In the genomic region with DNA sequence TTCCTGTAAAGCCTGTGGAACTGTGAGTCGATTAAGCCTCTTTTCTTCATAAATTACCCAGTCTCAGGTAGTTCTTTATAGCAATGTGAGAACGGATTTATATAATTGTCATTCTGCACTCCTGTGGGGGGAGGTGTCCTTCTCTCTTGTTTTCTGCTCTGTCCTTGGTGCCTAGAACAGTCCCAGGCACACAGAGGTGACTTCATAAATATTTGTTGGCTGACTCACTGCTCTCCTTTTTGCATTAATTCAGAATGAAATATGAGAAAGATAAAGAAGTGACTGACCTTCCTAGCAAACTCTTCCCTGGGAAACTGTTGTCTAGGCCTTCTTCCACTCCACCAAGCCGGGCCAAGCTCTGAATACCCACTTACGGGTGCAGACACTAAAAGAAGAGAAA, we compare ENCODE assay signal across 19 cellular contexts.
"Had no signal": no experiment of that assay in that cellular context is flagged by ENCODE, and none has a peak within 500 bp of the region (broad histone marks: within the 10 kb centered on the region; RNA-seq: fewer than 3 reads in every experiment).

No MANE protein-coding gene starts in this region.

- H2AFZ ChIP-seq: parathyroid adenoma had no signal

- H3K9me3 ChIP-seq: psoas muscle, right lobe of liver, tibial artery, vagina had no signal

- H3K4me3 Mint-ChIP-seq: naive thymus-derived CD4-positive, alpha-beta T cell; nephron progenitor cell; stimulated activated effector memory CD8-positive, alpha-beta T cell treated with anti-CD3 and anti-CD28 coated beads, Interleukin-12 subunit alpha, Interleukin-12 subunit beta, amount 100 ng/mL, for 72 hours; stimulated activated naive CD8-positive, alpha-beta T cell treated with anti-CD3 and anti-CD28 coated beads, Interleukin-15, Interleukin-2, amounts not matched to agents 100 ng/mL and 50 ng/mL, for 24 hours had no signal

- H3K4me3 ChIP-seq: psoas muscle, right lobe of liver, tibial artery, upper lobe of left lung, vagina had no signal

- H3K27me3 Mint-ChIP-seq: stimulated activated naive CD8-positive, alpha-beta T cell treated with anti-CD3 and anti-CD28 coated beads, Interleukin-15, Interleukin-2, amounts not matched to agents 100 ng/mL and 50 ng/mL, for 24 hours had no signal

- H3K4me1 ChIP-seq: parathyroid adenoma, psoas muscle, right lobe of liver, upper lobe of left lung had no signal

- H3K36me3 ChIP-seq: right lobe of liver, tibial artery, upper lobe of left lung, vagina had no signal

- H3K27me3 ChIP-seq: right lobe of liver, tibial artery, upper lobe of left lung, vagina had no signal

- DNase-seq: dermis blood vessel endothelial cell; foreskin melanocyte; head of caudate nucleus; hippocampal formation; kidney glomerular epithelial cell; mammary epithelial cell; naive thymus-derived CD4-positive, alpha-beta T cell; nephron progenitor cell; psoas muscle; right lobe of liver; stimulated activated CD4-positive, alpha-beta T cell treated with anti-CD3 and anti-CD28 coated beads, Interleukin-4, amount 100 ng/mL, for 1 hour; stimulated activated CD8-positive, alpha-beta memory T cell treated with anti-CD3 and anti-CD28 coated beads, Interleukin-4, amount 100 ng/mL, for 48 hours; tibial artery; upper lobe of left lung had no signal

- H3K27ac ChIP-seq: parathyroid adenoma, psoas muscle, right lobe of liver, tibial artery, upper lobe of left lung, vagina had no signal

- H3K79me2 ChIP-seq: parathyroid adenoma had no signal

- H3K36me3 Mint-ChIP-seq: naive thymus-derived CD4-positive, alpha-beta T cell; stimulated activated effector memory CD8-positive, alpha-beta T cell treated with anti-CD3 and anti-CD28 coated beads, Interleukin-12 subunit alpha, Interleukin-12 subunit beta, amount 100 ng/mL, for 72 hours had no signal

- H3K27ac Mint-ChIP-seq: naive thymus-derived CD4-positive, alpha-beta T cell; nephron progenitor cell; stimulated activated effector memory CD8-positive, alpha-beta T cell treated with anti-CD3 and anti-CD28 coated beads, Interleukin-12 subunit alpha, Interleukin-12 subunit beta, amount 100 ng/mL, for 72 hours; stimulated activated naive CD8-positive, alpha-beta T cell treated with anti-CD3 and anti-CD28 coated beads, Interleukin-15, Interleukin-2, amounts not matched to agents 100 ng/mL and 50 ng/mL, for 24 hours had no signal

- ATAC-seq: left lobe of liver; naive thymus-derived CD4-positive, alpha-beta T cell; psoas muscle; right lobe of liver; stimulated activated effector memory CD8-positive, alpha-beta T cell treated with anti-CD3 and anti-CD28 coated beads, Interleukin-12 subunit alpha, Interleukin-12 subunit beta, amount 100 ng/mL, for 72 hours had no signal

- H3K9ac ChIP-seq: parathyroid adenoma had no signal

- H3K4me1 Mint-ChIP-seq: naive thymus-derived CD4-positive, alpha-beta T cell; stimulated activated effector memory CD8-positive, alpha-beta T cell treated with anti-CD3 and anti-CD28 coated beads, Interleukin-12 subunit alpha, Interleukin-12 subunit beta, amount 100 ng/mL, for 72 hours had no signal
